ENCODE assay signal across 16 cellular contexts in genomic region chr2:21039080-21039556, GRCh38. TPM values are rescaled to one million over a fixed set of nuclear protein-coding genes. Genes with fewer than 3 reads are reported as not detected.
"Had no signal": no experiment of that assay in that cellular context is flagged by ENCODE, and none has a peak within 500 bp of the region (broad histone marks: within the 10 kb centered on the region; RNA-seq: fewer than 3 reads in every experiment).

No MANE protein-coding gene starts in this region.

- H3K36me3 ChIP-seq: left lung, SJSA1 had no signal

- H3K36me3 Mint-ChIP-seq: activated naive CD8-positive, alpha-beta T cell treated with anti-CD3 and anti-CD28 coated beads, Interleukin-2, amount 10 ng/mL, durations not matched to agents 7 days and 5 days; stimulated activated naive B cell treated with anti-CD40 and anti-IgM and Interleukin-4, amounts not matched to agents 10 μg/mL and 1 μg/mL and 100 μg/mL, for 72 hours had no signal

- DNase-seq: activated CD4-positive, alpha-beta memory T cell treated with anti-CD3 and anti-CD28 coated beads, Interleukin-2, amount 10 ng/mL, durations not matched to agents 7 days and 5 days; activated CD4-positive, alpha-beta T cell treated with anti-CD3 and anti-CD28 coated beads for 36 hours; activated CD8-positive, alpha-beta memory T cell treated with anti-CD3 and anti-CD28 coated beads, Interleukin-2, amount 50 U/mL, for 4 hours; activated naive CD8-positive, alpha-beta T cell treated with anti-CD3 and anti-CD28 coated beads, Interleukin-2, amount 10 ng/mL, durations not matched to agents 7 days and 5 days; central memory CD4-positive, alpha-beta T cell; effector memory CD4-positive, alpha-beta T cell; erythroblast; left lung; mesendoderm; retina; stimulated activated CD4-positive, alpha-beta T cell treated with anti-CD3 and anti-CD28 coated beads, Interleukin-2, amount 100 ng/mL, for 24 hours; stimulated activated naive B cell treated with anti-CD40 and anti-IgM and Interleukin-4, amounts not matched to agents 10 μg/mL and 1 μg/mL and 100 μg/mL, for 72 hours; substantia nigra; T-helper 9 cell had no signal

- ATAC-seq: activated CD4-positive, alpha-beta T cell treated with anti-CD3 and anti-CD28 coated beads for 36 hours; stimulated activated naive B cell treated with anti-CD40 and anti-IgM and Interleukin-4, amounts not matched to agents 10 μg/mL and 1 μg/mL and 100 μg/mL, for 72 hours had no signal

- H3K27ac ChIP-seq: left lung, SJSA1 had no signal

- H3K27me3 ChIP-seq: SJSA1 had no signal

- H3K9me3 ChIP-seq: left lung, SJSA1 had no signal

- H3K9me3 Mint-ChIP-seq: activated CD4-positive, alpha-beta memory T cell treated with anti-CD3 and anti-CD28 coated beads, Interleukin-2, amount 10 ng/mL, durations not matched to agents 7 days and 5 days; activated naive CD8-positive, alpha-beta T cell treated with anti-CD3 and anti-CD28 coated beads, Interleukin-2, amount 10 ng/mL, durations not matched to agents 7 days and 5 days had no signal

- H3K27ac Mint-ChIP-seq: activated CD4-positive, alpha-beta memory T cell treated with anti-CD3 and anti-CD28 coated beads, Interleukin-2, amount 10 ng/mL, durations not matched to agents 7 days and 5 days; activated CD4-positive, alpha-beta T cell treated with anti-CD3 and anti-CD28 coated beads for 36 hours; activated naive CD8-positive, alpha-beta T cell treated with anti-CD3 and anti-CD28 coated beads, Interleukin-2, amount 10 ng/mL, durations not matched to agents 7 days and 5 days; stimulated activated naive B cell treated with anti-CD40 and anti-IgM and Interleukin-4, amounts not matched to agents 10 μg/mL and 1 μg/mL and 100 μg/mL, for 72 hours had no signal

- H3K4me3 Mint-ChIP-seq: activated CD4-positive, alpha-beta memory T cell treated with anti-CD3 and anti-CD28 coated beads, Interleukin-2, amount 10 ng/mL, durations not matched to agents 7 days and 5 days; activated CD4-positive, alpha-beta T cell treated with anti-CD3 and anti-CD28 coated beads for 36 hours; activated naive CD8-positive, alpha-beta T cell treated with anti-CD3 and anti-CD28 coated beads, Interleukin-2, amount 10 ng/mL, durations not matched to agents 7 days and 5 days; stimulated activated naive B cell treated with anti-CD40 and anti-IgM and Interleukin-4, amounts not matched to agents 10 μg/mL and 1 μg/mL and 100 μg/mL, for 72 hours had no signal

- H3K4me3 ChIP-seq: left lung, SJSA1 had no signal

RNA-seq across cellular contexts. Expression of gene APOB, which starts 4.8 kb away (rescaled TPM):
- total RNA-seq: activated CD4-positive, alpha-beta memory T cell treated with anti-CD3 and anti-CD28 coated beads, Interleukin-2, amount 10 ng/mL, durations not matched to agents 7 days and 5 days; activated CD4-positive, alpha-beta T cell treated with anti-CD3 and anti-CD28 coated beads for 36 hours; activated naive CD8-positive, alpha-beta T cell treated with anti-CD3 and anti-CD28 coated beads, Interleukin-2, amount 10 ng/mL, durations not matched to agents 7 days and 5 days; SJSA1 had no signal
- polyA plus RNA-seq: neural cell had no signal
